19 cellular contexts compared by ENCODE assay signal in genomic region chr6:158287047-158287446, GRCh38. TPM values are rescaled to one million over a fixed set of nuclear protein-coding genes. Genes with fewer than 3 reads are reported as not detected.
DNase-seq lines count a peak whose midpoint lies in the region; FAIRE-seq and TF ChIP-seq lines count a peak whose summit lies in the region.
"Had no signal": no experiment of that assay in that cellular context is flagged by ENCODE, and none has a peak within 500 bp of the region (broad histone marks: within the 10 kb centered on the region; RNA-seq: fewer than 3 reads in every experiment).

No MANE protein-coding gene starts in this region.

- H3K9ac ChIP-seq in astrocyte (ENCODE audit: low read length) = no peak overlapping the region
- peak overlapping the region; percentile 71 for H3K9ac ChIP-seq in mesenchymal stem cell (ENCODE audit: low read length)

- no peak overlapping the region for H2BK5ac ChIP-seq in mesenchymal stem cell (ENCODE audit: low read depth, low read length, poor library complexity, severe bottlenecking)

- H3K4me1 ChIP-seq in astrocyte (ENCODE audit: insufficient read depth, low read length) (peaks cover 34% of the 10 kb centered on the region), mesenchymal stem cell (ENCODE audit: control insufficient read depth, insufficient read depth, low read depth, low read length) (peaks cover 8% of the 10 kb centered on the region), transverse colon (peaks cover 12 to 61% (median 32%) of the 10 kb centered on the region in 4 donors)
- H3K4me1 ChIP-seq: prostate gland had no signal

- H4K20me1 ChIP-seq in astrocyte (ENCODE audit: insufficient read depth, low read length) = peaks cover 3% of the 10 kb centered on the region

- no peak overlapping the region for H2BK15ac ChIP-seq in mesenchymal stem cell (ENCODE audit: low read depth, poor library complexity, severe bottlenecking)

- H3K36me3 Mint-ChIP-seq in astrocyte (ENCODE audit: low read depth, unreplicated experiment) = peaks cover 11% of the 10 kb centered on the region
- H3K36me3 Mint-ChIP-seq: naive thymus-derived CD8-positive, alpha-beta T cell had no signal

- TF ChIP-seq EP300 in transverse colon (IDR thresholded peaks at IDR 0.05; ENCODE audit: low read depth) = no peak

- no peak overlapping the region for H3K14ac ChIP-seq in mesenchymal stem cell (ENCODE audit: low read length in 2 of 2)

- peaks cover 44% of the 10 kb centered on the region for H3K4me1 Mint-ChIP-seq in astrocyte (ENCODE audit: low read depth, unreplicated experiment)

- H3K9me3 Mint-ChIP-seq in astrocyte (ENCODE audit: unreplicated experiment) = no peaks in the 10 kb centered on the region
- H3K9me3 Mint-ChIP-seq: naive thymus-derived CD8-positive, alpha-beta T cell had no signal

- H2AFZ ChIP-seq in astrocyte (ENCODE audit: low read depth, low read length) = no peak overlapping the region
- H2AFZ ChIP-seq in mesenchymal stem cell (ENCODE audit: low read depth, low read length) = no peak overlapping the region

- no peak overlapping the region for H2BK120ac ChIP-seq in mesenchymal stem cell (ENCODE audit: low read depth, low read length)

- H3K4me2 ChIP-seq in astrocyte (ENCODE audit: low read length) = peak overlapping the region; percentile 4
- H3K4me2 ChIP-seq in mesenchymal stem cell (ENCODE audit: low read length, poor library complexity, severe bottlenecking) = no peak overlapping the region

- peak overlapping the region; percentile 37 for H3K27ac Mint-ChIP-seq in astrocyte (ENCODE audit: unreplicated experiment)
- H3K27ac Mint-ChIP-seq: activated CD8-positive, alpha-beta memory T cell treated with anti-CD3 and anti-CD28 coated beads, Interleukin-2, amount 10 ng/mL, durations not matched to agents 7 days and 5 days had no signal

- no peak overlapping the region for H3K4ac ChIP-seq in mesenchymal stem cell (ENCODE audit: low read depth in 1 of 2, low read length in 2 of 2)

- no peak overlapping the region for H3K23ac ChIP-seq in mesenchymal stem cell (ENCODE audit: low read length in 2 of 2)

- TF ChIP-seq POLR2A in transverse colon (IDR thresholded peaks at IDR 0.05) = no peak
- TF ChIP-seq POLR2A in erythroblast (IDR thresholded peaks at IDR 0.05; ENCODE audit: low read length) = no peak

- H3K27ac ChIP-seq in astrocyte (ENCODE audit: low read depth, low read length) (peak overlapping the region; percentile 52), mesenchymal stem cell (ENCODE audit: low read length, poor library complexity, severe bottlenecking) (no peak overlapping the region), transverse colon (peak overlapping the region; percentile 19 to 58 (median 30))
- H3K27ac ChIP-seq: 22Rv1, prostate gland, SJSA1 had no signal

- TF ChIP-seq CTCF in astrocyte (IDR thresholded peaks at IDR 0.05; ENCODE audit: insufficient read depth, low read depth, low read length) (no peak), transverse colon (IDR thresholded peaks at IDR 0.05) (no peak)

- no peak for FAIRE-seq in astrocyte (lab: Jason Lieb, UNC)

- H3K9me3 ChIP-seq in astrocyte (ENCODE audit: insufficient read depth, low read depth, low read length) = no peaks in the 10 kb centered on the region
- no peaks in the 10 kb centered on the region for H3K9me3 ChIP-seq in mesenchymal stem cell (ENCODE audit: control insufficient read depth, low read length)
- no peaks in the 10 kb centered on the region for H3K9me3 ChIP-seq in transverse colon
- H3K9me3 ChIP-seq: gastrocnemius medialis, prostate gland, SJSA1, spleen had no signal

- no peaks in the 10 kb centered on the region for H3K27me3 ChIP-seq in astrocyte (ENCODE audit: insufficient read depth, low read length)
- H3K27me3 ChIP-seq in mesenchymal stem cell (ENCODE audit: control insufficient read depth in 1 of 2, insufficient read depth in 1 of 2, low read length in 2 of 2) = no peaks in the 10 kb centered on the region
- H3K27me3 ChIP-seq in transverse colon = no peaks in the 10 kb centered on the region
- H3K27me3 ChIP-seq: gastrocnemius medialis, SJSA1, spleen had no signal

- H2BK12ac ChIP-seq in mesenchymal stem cell (ENCODE audit: low read length in 2 of 2) = no peak overlapping the region

- in situ Hi-C loops in transverse colon (cut with MboI; ENCODE audit: low pct_ligation_motif_present in 1 of 4, low pct_unique_long_range_greater_than_20kb in 1 of 4, low sequenced_read_pairs in 3 of 4) = no loop called here

- H2AK5ac ChIP-seq in mesenchymal stem cell (ENCODE audit: low read length, severe bottlenecking) = no peak overlapping the region

- DNase-seq in NCI-H187 treated with DMSO at 0.1 percent for 48 hours (lab: John Stamatoyannopoulos, UW) (peak; percentile 58), NCI-H187 (lab: John Stamatoyannopoulos, UW) (no peak), astrocyte (ENCODE audit: low read depth) (no peak), mesenchymal stem cell (no peak), transverse colon (peak; percentile 28), erythroblast (lab: John Stamatoyannopoulos, UW) (no peak), NCI-H748 treated with DMSO at 0.1 percent for 48 hours (lab: John Stamatoyannopoulos, UW) (no peak), NCI-H226 (no peak)
- DNase-seq: activated CD4-positive, alpha-beta T cell treated with anti-CD3 and anti-CD28 coated beads for 1 hour; activated CD8-positive, alpha-beta memory T cell treated with anti-CD3 and anti-CD28 coated beads, Interleukin-2, amount 10 ng/mL, durations not matched to agents 7 days and 5 days; amniotic stem cell; gastrocnemius medialis; H7; Kasumi-1; naive thymus-derived CD8-positive, alpha-beta T cell; spleen had no signal

- 70% methylated on average over 1 of the region's 4 CpGs for WGBS in mesenchymal stem cell
- 46 to 47% methylated on average over 4 of the region's 4 CpGs for WGBS in transverse colon (ENCODE audit: low coverage in 1 of 2), 2 donors

- peaks cover 30% of the 10 kb centered on the region for H3K79me1 ChIP-seq in mesenchymal stem cell (replicated peaks; ENCODE audit: low read length, poor library complexity, severe bottlenecking)

- no peak overlapping the region for H3K4me3 Mint-ChIP-seq in astrocyte (ENCODE audit: unreplicated experiment)
- H3K4me3 Mint-ChIP-seq: activated CD8-positive, alpha-beta memory T cell treated with anti-CD3 and anti-CD28 coated beads, Interleukin-2, amount 10 ng/mL, durations not matched to agents 7 days and 5 days; naive thymus-derived CD8-positive, alpha-beta T cell had no signal

- no peak overlapping the region for H4K91ac ChIP-seq in mesenchymal stem cell (ENCODE audit: low read length)

- H3K36me3 ChIP-seq in astrocyte (ENCODE audit: insufficient read depth, low read length) (no peaks in the 10 kb centered on the region), mesenchymal stem cell (ENCODE audit: control insufficient read depth in 1 of 2, insufficient read depth in 2 of 2, low read depth in 1 of 2, low read length in 2 of 2) (no peaks in the 10 kb centered on the region), transverse colon (no peaks in the 10 kb centered on the region)
- H3K36me3 ChIP-seq: gastrocnemius medialis, prostate gland, SJSA1, spleen had no signal

- H3K4me3 ChIP-seq in astrocyte (ENCODE audit: insufficient read depth, low read depth, low read length) (no peak overlapping the region), mesenchymal stem cell (ENCODE audit: insufficient read depth in 1 of 2, low read depth in 1 of 2, low read length in 2 of 2) (no peak overlapping the region), transverse colon (no peak overlapping the region)
- H3K4me3 ChIP-seq: gastrocnemius medialis, prostate gland, SJSA1, spleen had no signal

- intact Hi-C loops in transverse colon (cut with DNase I; ENCODE audit: low total_unique reads) = no loop called here

- H4K8ac ChIP-seq in mesenchymal stem cell (ENCODE audit: low read length) = no peak overlapping the region

- no peak overlapping the region for H3K18ac ChIP-seq in mesenchymal stem cell (ENCODE audit: low read depth in 1 of 2, low read length in 2 of 2)

- H3K27me3 Mint-ChIP-seq in astrocyte (ENCODE audit: low read depth, unreplicated experiment) = no peaks in the 10 kb centered on the region
- H3K27me3 Mint-ChIP-seq: activated CD8-positive, alpha-beta memory T cell treated with anti-CD3 and anti-CD28 coated beads, Interleukin-2, amount 10 ng/mL, durations not matched to agents 7 days and 5 days; naive thymus-derived CD8-positive, alpha-beta T cell had no signal

- peaks cover 47% of the 10 kb centered on the region for H3K79me2 ChIP-seq in astrocyte (ENCODE audit: insufficient read depth, low read length)

RNA-seq across cellular contexts. Expression of gene TULP4, which starts 25.2 kb away (rescaled TPM):
- total RNA-seq in astrocyte (79.1 and 91.2 TPM in 2 replicates), transverse colon (100 to 1,000 TPM in 2 of 4 donors, 10 to 100 TPM in 2; 53.9 to 138 (median 95.1) TPM)
- 19.5 TPM for polyA plus RNA-seq in mesenchymal stem cell (2013, experiment 1 of 2)
- 17.6 TPM for polyA plus RNA-seq in mesenchymal stem cell (2013, experiment 2 of 2)

Comparison
In these comparisons a context has a peak if more than half of its experiments do, and no peak if none do; other contexts are left out.
1. DNase-seq: peak in NCI-H187 treated with DMSO at 0.1 percent for 48 hours (single experiment) and transverse colon (single experiment); none in NCI-H187 (0 of 2), astrocyte (single experiment), mesenchymal stem cell (single experiment), erythroblast (0 of 2), NCI-H748 treated with DMSO at 0.1 percent for 48 hours (single experiment) and NCI-H226 (single experiment).